ENCODE assay signal across 27 cellular contexts in genomic region chr12:25262696-25263095, GRCh38.
"Had no signal": no experiment of that assay in that cellular context is flagged by ENCODE, and none has a peak within 500 bp of the region (broad histone marks: within the 10 kb centered on the region; RNA-seq: fewer than 3 reads in every experiment).

No MANE protein-coding gene starts in this region.

- H3K4me1 ChIP-seq: adrenal gland, colonic mucosa, esophagus squamous epithelium, heart right ventricle had no signal

- H3K27me3 ChIP-seq: adrenal gland, body of pancreas, colonic mucosa, esophagus squamous epithelium, heart right ventricle, hepatocyte had no signal

- DNase-seq: activated CD4-positive, alpha-beta T cell treated with anti-CD3 and anti-CD28 coated beads for 36 hours; activated CD4-positive, alpha-beta T cell treated with anti-CD3 and anti-CD28 coated beads, Interleukin-2, amount 50 U/mL, for 1 hour; activated CD4-positive, alpha-beta T cell treated with anti-CD3 and anti-CD28 coated beads, Interleukin-2, amount 50 U/mL, for 48 hours; activated CD4-positive, CD25-positive, alpha-beta regulatory T cell; activated CD4-positive, CD25-positive, alpha-beta regulatory T cell treated with anti-CD3 and anti-CD28 coated beads, Interleukin-2, amount 50 U/mL, for 72 hours; activated CD8-positive, alpha-beta memory T cell treated with anti-CD3 and anti-CD28 coated beads for 24 hours; activated CD8-positive, alpha-beta T cell treated with anti-CD3 and anti-CD28 coated beads for 36 hours; activated effector memory CD4-positive, alpha-beta T cell treated with anti-CD3 and anti-CD28 coated beads, Interleukin-2, amount 50 U/mL, for 16 hours; activated naive CD4-positive, alpha-beta T cell treated with anti-CD3 and anti-CD28 coated beads for 36 hours; activated naive CD8-positive, alpha-beta T cell treated with anti-CD3 and anti-CD28 coated beads for 36 hours; activated naive CD8-positive, alpha-beta T cell treated with anti-CD3 and anti-CD28 coated beads, Interleukin-2, amount 50 U/mL, for 24 hours; activated T-cell treated with anti-CD3 and anti-CD28 coated beads, Interleukin-2, amount 50 U/mL, for 1 hour; activated T-cell treated with anti-CD3 and anti-CD28 coated beads, Interleukin-2, amount 50 U/mL, for 48 hours; adrenal gland; amygdala; aorta; body of pancreas; caudate nucleus; cerebellar nuclear complex; colonic mucosa; effector CD8-positive, alpha-beta T cell; esophagus squamous epithelium; heart right ventricle; T-helper 17 cell; T1000 had no signal

- ATAC-seq: activated CD4-positive, alpha-beta T cell treated with anti-CD3 and anti-CD28 coated beads for 36 hours; activated CD8-positive, alpha-beta T cell treated with anti-CD3 and anti-CD28 coated beads for 36 hours; activated naive CD8-positive, alpha-beta T cell treated with anti-CD3 and anti-CD28 coated beads, Interleukin-2, amount 50 U/mL, for 24 hours; body of pancreas; heart right ventricle; T-helper 17 cell had no signal

- H3K27ac ChIP-seq: adrenal gland, body of pancreas, colonic mucosa, epithelial cell of prostate, esophagus squamous epithelium, heart right ventricle, hepatocyte had no signal

- H3K36me3 ChIP-seq: adrenal gland, colonic mucosa, esophagus squamous epithelium, heart right ventricle had no signal

- H3K9me3 ChIP-seq: adrenal gland, body of pancreas, colonic mucosa, esophagus squamous epithelium, heart right ventricle had no signal

- H3K4me3 ChIP-seq: adrenal gland, body of pancreas, colonic mucosa, esophagus squamous epithelium, heart right ventricle, hepatocyte had no signal
